Comparison of ENCODE assay signal across 8 cellular contexts in genomic region chr16:2046889-2047329, GRCh38. TPM values are rescaled to one million over a fixed set of nuclear protein-coding genes. Genes with fewer than 3 reads are reported as not detected.
A peak's percentile ranks its signal among the peaks of the same experiment; 100 is the strongest.
DNase-seq lines count a peak whose midpoint lies in the region; ATAC-seq and TF ChIP-seq lines count a peak whose summit lies in the region.

No MANE protein-coding gene starts in this region.

- H3K9me3 Mint-ChIP-seq in activated T-cell treated with anti-CD3 and anti-CD28 coated beads, Interleukin-2, amount 50 U/mL, for 24 hours: no peaks in the 10 kb centered on the region
- no peaks in the 10 kb centered on the region for H3K9me3 Mint-ChIP-seq in activated CD4-positive, alpha-beta memory T cell treated with anti-CD3 and anti-CD28 coated beads, Interleukin-2, amount 10 ng/mL, durations not matched to agents 7 days and 5 days
- H3K9me3 Mint-ChIP-seq in immature natural killer cell: no peaks in the 10 kb centered on the region

- no peaks in the 10 kb centered on the region for H3K9me3 ChIP-seq in thoracic aorta

- H3K4me1 ChIP-seq in thoracic aorta (ENCODE audit: control insufficient read depth in 1 of 2, low read depth in 2 of 2): peaks cover 14 to 40% of the 10 kb centered on the region in 2 donors

- peak overlapping the region; percentile 86 for H3K4me3 ChIP-seq in thoracic aorta

- H3K27ac Mint-ChIP-seq in activated T-cell treated with anti-CD3 and anti-CD28 coated beads, Interleukin-2, amount 50 U/mL, for 24 hours: peak overlapping the region; percentile 85
- H3K27ac Mint-ChIP-seq in activated CD4-positive, alpha-beta memory T cell treated with anti-CD3 and anti-CD28 coated beads, Interleukin-2, amount 10 ng/mL, durations not matched to agents 7 days and 5 days: peak overlapping the region; percentile 73
- H3K27ac Mint-ChIP-seq in immature natural killer cell: peak overlapping the region in 2 of 6 donors; percentile 34 to 66

- no peaks in the 10 kb centered on the region for H3K27me3 Mint-ChIP-seq in activated T-cell treated with anti-CD3 and anti-CD28 coated beads, Interleukin-2, amount 50 U/mL, for 24 hours
- no peaks in the 10 kb centered on the region for H3K27me3 Mint-ChIP-seq in activated CD4-positive, alpha-beta memory T cell treated with anti-CD3 and anti-CD28 coated beads, Interleukin-2, amount 10 ng/mL, durations not matched to agents 7 days and 5 days
- H3K27me3 Mint-ChIP-seq in immature natural killer cell (ENCODE audit: low read depth in 3 of 3): peaks cover 0 to 7% (median 0%) of the 10 kb centered on the region in 3 donors

- H3K27me3 ChIP-seq in thoracic aorta (replicated peaks; ENCODE audit: insufficient read depth): no peaks in the 10 kb centered on the region

- H3K36me3 ChIP-seq in thoracic aorta: peaks cover 4% of the 10 kb centered on the region

- TF ChIP-seq CTCF in thoracic aorta (IDR thresholded peaks at IDR 0.05): no peak

- peaks cover 22% of the 10 kb centered on the region for H3K4me1 Mint-ChIP-seq in activated T-cell treated with anti-CD3 and anti-CD28 coated beads, Interleukin-2, amount 50 U/mL, for 24 hours (ENCODE audit: low read depth)
- peaks cover 21% of the 10 kb centered on the region for H3K4me1 Mint-ChIP-seq in activated CD4-positive, alpha-beta memory T cell treated with anti-CD3 and anti-CD28 coated beads, Interleukin-2, amount 10 ng/mL, durations not matched to agents 7 days and 5 days
- H3K4me1 Mint-ChIP-seq in immature natural killer cell: peaks cover 19 to 20% of the 10 kb centered on the region in 2 donors

- peaks cover 42% of the 10 kb centered on the region for H3K36me3 Mint-ChIP-seq in activated T-cell treated with anti-CD3 and anti-CD28 coated beads, Interleukin-2, amount 50 U/mL, for 24 hours (ENCODE audit: low read depth)
- H3K36me3 Mint-ChIP-seq in activated CD4-positive, alpha-beta memory T cell treated with anti-CD3 and anti-CD28 coated beads, Interleukin-2, amount 10 ng/mL, durations not matched to agents 7 days and 5 days (ENCODE audit: low read depth): no peaks in the 10 kb centered on the region
- peaks cover 0 to 5% (median 0%) of the 10 kb centered on the region in 3 donors for H3K36me3 Mint-ChIP-seq in immature natural killer cell

- H3K27ac ChIP-seq in thoracic aorta: peak overlapping the region; percentile 54 to 58

- ATAC-seq in thoracic aorta (ENCODE audit: insufficient number of reproducible peaks, low FRiP score, low read depth): no peak
- ATAC-seq in HG03280 (IDR thresholded peaks at IDR 0.05; ENCODE audit: unreplicated experiment): no peak
- ATAC-seq in HG02642 (IDR thresholded peaks at IDR 0.05; ENCODE audit: poor library complexity, unreplicated experiment): no peak

- CTCF ChIA-PET in activated CD4-positive, alpha-beta memory T cell treated with anti-CD3 and anti-CD28 coated beads, Interleukin-2, amount 10 ng/mL, durations not matched to agents 7 days and 5 days (lab: Charles Lee): interaction anchor here (0.8 to 2.3 kb wide), 5 partner anchors 27 to 108 kb away, joined by 3 to 10 read pairs (median 5); partner anchors contain the start of genes MSRB1, NPW and TRAF7

- DNase-seq in activated T-cell treated with anti-CD3 and anti-CD28 coated beads, Interleukin-2, amount 50 U/mL, for 24 hours: no peak
- no peak for DNase-seq in activated T-cell treated with anti-CD3 and anti-CD28 coated beads for 4 hours
- no peak for DNase-seq in activated CD4-positive, alpha-beta memory T cell treated with anti-CD3 and anti-CD28 coated beads, Interleukin-2, amount 10 ng/mL, durations not matched to agents 7 days and 5 days
- no peak for DNase-seq in immature natural killer cell
- DNase-seq in thoracic aorta (ENCODE audit: low spot score): no peak
- no peak for DNase-seq in OCI-M1 (lab: John Stamatoyannopoulos, UW)

- POLR2A ChIA-PET in activated CD4-positive, alpha-beta memory T cell treated with anti-CD3 and anti-CD28 coated beads, Interleukin-2, amount 10 ng/mL, durations not matched to agents 7 days and 5 days (lab: Charles Lee): interaction anchor here (0.9 to 2.8 kb wide), 6 partner anchors 25 to 341 kb away, joined by 3 to 19 read pairs (median 4); partner anchors contain the start of genes MAPK8IP3 and TRAF7

- peak overlapping the region; percentile 93 for H3K4me3 Mint-ChIP-seq in activated T-cell treated with anti-CD3 and anti-CD28 coated beads, Interleukin-2, amount 50 U/mL, for 24 hours
- peak overlapping the region; percentile 90 for H3K4me3 Mint-ChIP-seq in activated CD4-positive, alpha-beta memory T cell treated with anti-CD3 and anti-CD28 coated beads, Interleukin-2, amount 10 ng/mL, durations not matched to agents 7 days and 5 days
- H3K4me3 Mint-ChIP-seq in immature natural killer cell: peak overlapping the region; percentile 89 to 91 (median 91)

RNA-seq across cellular contexts. Expression of gene NTHL1, which starts 0.7 kb away (rescaled TPM):
- 10 to 100 TPM; 22.5 to 24.5 TPM for total RNA-seq in activated CD4-positive, alpha-beta memory T cell treated with anti-CD3 and anti-CD28 coated beads, Interleukin-2, amount 10 ng/mL, durations not matched to agents 7 days and 5 days
- polyA plus RNA-seq in immature natural killer cell: 10 to 100 TPM; 26.4 to 31.6 (median 29.7) TPM
- total RNA-seq in thoracic aorta: 10 to 100 TPM in 1 of 2 donors, 1 to 10 TPM in 1; 7.7 to 13.4 TPM

RNA-seq across cellular contexts. Expression of gene TSC2, which starts 0.9 kb away (rescaled TPM):
- total RNA-seq in activated CD4-positive, alpha-beta memory T cell treated with anti-CD3 and anti-CD28 coated beads, Interleukin-2, amount 10 ng/mL, durations not matched to agents 7 days and 5 days: 10 to 100 TPM; 88.4 to 90.1 TPM
- polyA plus RNA-seq in immature natural killer cell: 10 to 100 TPM; 18.0 to 50.1 (median 29.1) TPM
- 100 to 1,000 TPM; 112 to 123 TPM for total RNA-seq in thoracic aorta

RNA-seq across cellular contexts. Expression of gene NHERF2, which starts 20.2 kb away (rescaled TPM):
- total RNA-seq in activated CD4-positive, alpha-beta memory T cell treated with anti-CD3 and anti-CD28 coated beads, Interleukin-2, amount 10 ng/mL, durations not matched to agents 7 days and 5 days: under 1 TPM; 0.85 to 0.96 TPM
- 1 to 10 TPM in 1 of 3 donors, under 1 TPM in 1, not detected in 1; 0.54 to 1.4 TPM for polyA plus RNA-seq in immature natural killer cell
- 10 to 100 TPM; 66.0 to 84.1 TPM for total RNA-seq in thoracic aorta

RNA-seq across cellular contexts. Expression of gene NPW, which starts 27.3 kb away (rescaled TPM):
- under 1 TPM; 0.48 to 0.65 TPM for total RNA-seq in activated CD4-positive, alpha-beta memory T cell treated with anti-CD3 and anti-CD28 coated beads, Interleukin-2, amount 10 ng/mL, durations not matched to agents 7 days and 5 days
- not detected for polyA plus RNA-seq in immature natural killer cell
- total RNA-seq in thoracic aorta: not detected

RNA-seq across cellular contexts. Expression of gene ZNF598, which starts 37.3 kb away (rescaled TPM):
- 10 to 100 TPM; 52.1 to 53.6 TPM for total RNA-seq in activated CD4-positive, alpha-beta memory T cell treated with anti-CD3 and anti-CD28 coated beads, Interleukin-2, amount 10 ng/mL, durations not matched to agents 7 days and 5 days
- 10 to 100 TPM in 1 of 3 donors, 1 to 10 TPM in 2; 1.8 to 10.4 (median 2.9) TPM for polyA plus RNA-seq in immature natural killer cell
- total RNA-seq in thoracic aorta: 10 to 100 TPM; 65.8 to 68.5 TPM

Comparison
In these comparisons a context has a peak if more than half of its experiments do, and no peak if none do; other contexts are left out.
1. RNA of gene NHERF2, which starts 20.2 kb away (total RNA-seq): 66.0 to 84.1 TPM in thoracic aorta; 0.85 to 0.96 TPM in activated CD4-positive, alpha-beta memory T cell treated with anti-CD3 and anti-CD28 coated beads, Interleukin-2, amount 10 ng/mL, durations not matched to agents 7 days and 5 days; every median in the first group is over 10 times any median in the second.
2. Peak in every context shown above with its lines, with median percentiles within 50 percentile points of each other: H3K4me3 Mint-ChIP-seq.